Comparison of ENCODE assay signal across 12 cellular contexts in genomic region chr15:80317389-80318169, GRCh38.
DNase-seq lines count a peak whose midpoint lies in the region; ATAC-seq and TF ChIP-seq lines count a peak whose summit lies in the region.
"Had no signal": no experiment of that assay in that cellular context is flagged by ENCODE, and none has a peak within 500 bp of the region (broad histone marks: within the 10 kb centered on the region; RNA-seq: fewer than 3 reads in every experiment).

No MANE protein-coding gene starts in this region.

- CTCF ChIA-PET in Calu3 (lab: Charles Lee) = interaction anchor here (0.6 kb wide), 2 partner anchors 36 to 841 kb away, joined by 3 read pairs; no protein-coding TSS in a partner anchor

- no peaks in the 10 kb centered on the region for H3K9me3 Mint-ChIP-seq in activated T-cell treated with anti-CD3 and anti-CD28 coated beads, Interleukin-2, amount 50 U/mL, for 24 hours
- no peaks in the 10 kb centered on the region for H3K9me3 Mint-ChIP-seq in Calu3 (ENCODE audit: low read depth, unreplicated experiment)
- H3K9me3 Mint-ChIP-seq: T-helper 2 cell treated with Interferon-gamma antibody and Interleukin-4, amounts not matched to agents 5 μg/mL and 100 μg/mL, for 36 hours had no signal

- no TSS peak for BruUV-seq in Calu3 (replicated peaks; lab: Mats Ljungman, UMichigan)

- H3K4me3 ChIP-seq in ACC112 (ENCODE audit: low read depth, low read length) (no peak overlapping the region), brain microvascular endothelial cell (ENCODE audit: low read depth, low read length) (no peak overlapping the region)

- H3K4me3 Mint-ChIP-seq in activated T-cell treated with anti-CD3 and anti-CD28 coated beads, Interleukin-2, amount 50 U/mL, for 24 hours = no peak overlapping the region
- no peak overlapping the region for H3K4me3 Mint-ChIP-seq in Calu3 (ENCODE audit: low read depth, unreplicated experiment)
- H3K4me3 Mint-ChIP-seq: T-helper 2 cell treated with Interferon-gamma antibody and Interleukin-4, amounts not matched to agents 5 μg/mL and 100 μg/mL, for 36 hours had no signal

- H3K27ac ChIP-seq in ACC112 (ENCODE audit: low read depth, low read length) = peak overlapping the region; percentile 67
- no peak overlapping the region for H3K27ac ChIP-seq in brain microvascular endothelial cell
- H3K27ac ChIP-seq: parathyroid adenoma had no signal

- H3K4me1 ChIP-seq in ACC112 (ENCODE audit: control insufficient read depth, insufficient read depth, low read length, unreplicated experiment) = peaks cover 10% of the 10 kb centered on the region
- H3K4me1 ChIP-seq: parathyroid adenoma had no signal

- peak overlapping the region; percentile 31 for H2AFZ ChIP-seq in ACC112 (ENCODE audit: low read length, unreplicated experiment)
- H2AFZ ChIP-seq: parathyroid adenoma had no signal

- no peak overlapping the region for H3K27ac Mint-ChIP-seq in activated T-cell treated with anti-CD3 and anti-CD28 coated beads, Interleukin-2, amount 50 U/mL, for 24 hours
- no peak overlapping the region for H3K27ac Mint-ChIP-seq in Calu3 (ENCODE audit: unreplicated experiment)
- H3K27ac Mint-ChIP-seq: T-helper 2 cell treated with Interferon-gamma antibody and Interleukin-4, amounts not matched to agents 5 μg/mL and 100 μg/mL, for 36 hours had no signal

- in situ Hi-C loops in brain microvascular endothelial cell (cut with HindIII; ENCODE audit: low pct_ligation_motif_present, low sequenced_read_pairs) = no loop called here

- intact Hi-C loops in Calu3 (cut with micrococcal nuclease; ENCODE audit: unreplicated experiment) = loop anchor here (10.0 kb wide), 1 partner anchor 233 kb away; no protein-coding TSS in a partner anchor

- no peaks in the 10 kb centered on the region for H3K36me3 Mint-ChIP-seq in activated T-cell treated with anti-CD3 and anti-CD28 coated beads, Interleukin-2, amount 50 U/mL, for 24 hours (ENCODE audit: low read depth)
- H3K36me3 Mint-ChIP-seq in Calu3 (ENCODE audit: insufficient read depth, unreplicated experiment) = no peaks in the 10 kb centered on the region

- H3K27me3 Mint-ChIP-seq in activated T-cell treated with anti-CD3 and anti-CD28 coated beads, Interleukin-2, amount 50 U/mL, for 24 hours = peaks cover 39% of the 10 kb centered on the region
- H3K27me3 Mint-ChIP-seq in Calu3 (ENCODE audit: unreplicated experiment) = peaks cover 47% of the 10 kb centered on the region

- DNase-seq in HS-5 (ENCODE audit: low read depth) (peak; percentile 80), brain microvascular endothelial cell (peak; percentile 69), islet precursor cell (peak; percentile 79), Calu3 (no peak)
- DNase-seq in activated T-cell treated with anti-CD3 and anti-CD28 coated beads, Interleukin-2, amount 50 U/mL, for 24 hours = no peak
- no peak for DNase-seq in effector CD4-positive, alpha-beta T cell
- DNase-seq: activated naive CD4-positive, alpha-beta T cell treated with Interleukin-2 at 50 U/mL for 16 hours; NCI-H146 had no signal

- no peak for ATAC-seq in HG03520 (IDR thresholded peaks at IDR 0.05; ENCODE audit: unreplicated experiment)

- TF ChIP-seq CTCF in brain microvascular endothelial cell (IDR thresholded peaks at IDR 0.05; ENCODE audit: low read depth, low read length, missing control alignments) (no peak), Calu3 (IDR thresholded peaks at IDR 0.05; ENCODE audit: unreplicated experiment) (no peak)

- no peaks in the 10 kb centered on the region for H3K4me1 Mint-ChIP-seq in activated T-cell treated with anti-CD3 and anti-CD28 coated beads, Interleukin-2, amount 50 U/mL, for 24 hours (ENCODE audit: low read depth)
- H3K4me1 Mint-ChIP-seq in Calu3 (ENCODE audit: low read depth, unreplicated experiment) = peaks cover 7% of the 10 kb centered on the region

- H3K79me2 ChIP-seq in ACC112 (ENCODE audit: control insufficient read depth, insufficient read depth, low read length, unreplicated experiment) = no peaks in the 10 kb centered on the region
- H3K79me2 ChIP-seq: parathyroid adenoma had no signal

- H3K27me3 ChIP-seq in ACC112 (ENCODE audit: insufficient read depth, low read length) (peaks cover 29% of the 10 kb centered on the region), brain microvascular endothelial cell (replicated peaks) (no peaks in the 10 kb centered on the region)

- H3K36me3 ChIP-seq in ACC112 (ENCODE audit: insufficient read depth, low read length) (no peaks in the 10 kb centered on the region), brain microvascular endothelial cell (replicated peaks) (no peaks in the 10 kb centered on the region)

Comparison
In these comparisons a context has a peak if more than half of its experiments do, and no peak if none do; other contexts are left out.
1. DNase-seq: peak in HS-5 (single experiment), brain microvascular endothelial cell (single experiment) and islet precursor cell (single experiment); none in activated T-cell treated with anti-CD3 and anti-CD28 coated beads, Interleukin-2, amount 50 U/mL, for 24 hours (single experiment), Calu3 (single experiment) and effector CD4-positive, alpha-beta T cell (single experiment).